Comparison of ENCODE assay signal across 8 cellular contexts in the genomic region with DNA sequence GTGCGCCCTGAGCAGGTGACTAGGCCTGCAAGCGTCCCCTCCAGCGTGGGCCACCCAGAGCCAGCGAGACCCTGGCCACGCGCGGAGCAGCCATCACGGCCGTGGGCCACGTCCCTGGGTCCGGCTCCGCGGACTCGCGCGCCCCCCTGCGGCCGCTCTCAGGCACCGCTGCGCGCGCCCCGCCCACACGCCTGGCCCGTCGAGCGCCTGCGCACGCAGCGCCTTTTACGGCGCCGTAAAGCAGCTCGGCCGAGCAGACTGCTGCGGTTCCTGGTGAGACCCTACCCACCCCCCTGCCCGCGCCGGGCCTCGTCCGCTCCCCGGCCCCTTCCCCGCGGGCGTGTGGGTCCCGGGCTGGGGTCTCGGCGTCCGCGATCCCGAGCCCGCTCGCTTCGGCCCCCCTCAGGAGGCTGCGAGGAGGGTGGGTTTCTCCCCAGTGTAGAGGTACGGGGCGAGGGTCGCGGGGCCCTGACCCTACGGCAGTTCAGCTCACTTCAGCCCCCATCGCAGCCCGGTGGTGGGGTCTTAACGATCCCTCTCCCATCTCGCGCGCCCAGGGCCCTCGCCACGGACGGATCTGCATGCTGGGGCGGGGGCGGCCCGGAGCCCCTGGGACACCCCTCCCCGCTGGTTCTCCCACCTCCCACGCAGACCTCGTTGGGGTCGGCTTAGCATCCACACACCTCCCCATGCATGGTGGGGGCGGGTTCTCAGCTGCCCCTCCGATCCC. TPM values are rescaled to one million over a fixed set of nuclear protein-coding genes. Genes with fewer than 3 reads are reported as not detected.
DNase-seq lines count a peak whose midpoint lies in the region; ATAC-seq and TF ChIP-seq lines count a peak whose summit lies in the region.

Gene TRAPPC5, plus strand, starts transcription at position 228 of the 730 bp plus-strand sequence. CDS start 1,421 bp downstream, outside the sequence.

- peaks cover 12% of the 10 kb centered on the region for H3K36me3 ChIP-seq in HUES48 (ENCODE audit: control insufficient read depth, insufficient read depth, low read length)
- H3K36me3 ChIP-seq in PC-3 (ENCODE audit: low read depth, low read length): 0 out of 2 replicates have a peak, but pooled peaks cover 10% of the 10 kb centered on the region

- intact Hi-C loops in PC-3 (cut with micrococcal nuclease): loop anchor here (1.0 kb wide), 2 partner anchors 28 to 119 kb away; no protein-coding TSS in a partner anchor

- H3K9ac ChIP-seq in HUES48 (ENCODE audit: low read depth, low read length) (no peak within 1 kb of the TSS), PC-3 (ENCODE audit: low read length) (peak within 1 kb of the TSS; percentile 98)

- POLR2A ChIA-PET in PC-3 (lab: Charles Lee; ENCODE audit: unreplicated experiment): interaction anchor here (0.6 kb wide), 2 partner anchors 122 to 226 kb away, joined by 11 to 15 read pairs; no protein-coding TSS in a partner anchor

- BruUV-seq in PC-3 (replicated peaks; lab: Mats Ljungman, UMichigan): no TSS peak

- H2AFZ ChIP-seq in PC-3 (ENCODE audit: low read length): peak within 1 kb of the TSS; percentile 88

- H3K4me3 ChIP-seq in AG09309 (ENCODE audit: control insufficient read depth, low read depth, low read length): peak within 1 kb of the TSS; percentile 96
- peak within 1 kb of the TSS; percentile 75 for H3K4me3 ChIP-seq in HUES48 (ENCODE audit: low read depth, low read length)
- H3K4me3 ChIP-seq in PC-3 (ENCODE audit: low read length): peak within 1 kb of the TSS; percentile 97
- H3K4me3 ChIP-seq in epithelial cell of proximal tubule (ENCODE audit: low read depth, low read length): peak within 1 kb of the TSS; percentile 100

- peaks cover 12% of the 10 kb centered on the region for H3K27me3 ChIP-seq in HUES48 (ENCODE audit: control insufficient read depth, insufficient read depth, low read length)
- H3K27me3 ChIP-seq in PC-3 (ENCODE audit: low read length): no peaks in the 10 kb centered on the region

- H3K79me2 ChIP-seq in PC-3 (ENCODE audit: low read length): peaks cover 20% of the 10 kb centered on the region

- H3K4me1 ChIP-seq in HUES48 (ENCODE audit: control insufficient read depth, insufficient read depth, low read length) (peaks cover 4% of the 10 kb centered on the region; the same call in 1 of the 2 replicates), PC-3 (ENCODE audit: insufficient read depth, low read length) (peaks cover 25% of the 10 kb centered on the region; the same call in 1 of the 2 replicates)

- no peaks in the 10 kb centered on the region for H3K9me2 ChIP-seq in PC-3 (replicated peaks; ENCODE audit: low read length)

- H4K20me1 ChIP-seq in PC-3 (ENCODE audit: low read length): no peaks in the 10 kb centered on the region

- DNase-seq in AG09309 (ENCODE audit: low read depth) (peak; percentile 10), PC-3 (peak; percentile 93), epithelial cell of proximal tubule (ENCODE audit: low read depth) (no peak), mucosa of gallbladder (ENCODE audit: low spot score) (peak; percentile 91)
- DNase-seq in activated T-cell treated with anti-CD3 and anti-CD28 coated beads, Interleukin-2, amount 50 U/mL, for 1 hour: peak; percentile 92
- DNase-seq in stimulated activated CD8-positive, alpha-beta memory T cell treated with anti-CD3 and anti-CD28 coated beads, Interleukin-4, amount 100 ng/mL, for 1 hour (ENCODE audit: low read depth in 2 of 2, low spot score in 1 of 2): peak; percentile 56 to 71

- no peaks in the 10 kb centered on the region for H3F3A ChIP-seq in PC-3 (ENCODE audit: low read length, unreplicated experiment)

- H3K9me3 ChIP-seq in HUES48 (ENCODE audit: control insufficient read depth, insufficient read depth, low read length): no peaks in the 10 kb centered on the region
- no peaks in the 10 kb centered on the region for H3K9me3 ChIP-seq in PC-3 (ENCODE audit: low read length)

- H3K4me2 ChIP-seq in PC-3 (ENCODE audit: low read length): peak within 1 kb of the TSS; percentile 98

- peak within 1 kb of the TSS; percentile 50 for H3K27ac ChIP-seq in HUES48 (ENCODE audit: low read depth, low read length)
- H3K27ac ChIP-seq in PC-3 (ENCODE audit: low read length): peak within 1 kb of the TSS; percentile 23; the same call in 1 of the 2 replicates

- peak; percentile 77 for ATAC-seq in GM18909 (IDR thresholded peaks at IDR 0.05; ENCODE audit: poor library complexity, unreplicated experiment)
- peak; percentile 81 for ATAC-seq in PC-3

- TF ChIP-seq CTCF in AG09309 (IDR thresholded peaks at IDR 0.05; ENCODE audit: control insufficient read depth, insufficient read depth, low read depth, low read length, missing control alignments) (peak; percentile 38), PC-3 (conservative IDR thresholded peaks at IDR 0.05; ENCODE audit: low read depth, low read length) (peak; percentile 95), epithelial cell of proximal tubule (conservative IDR thresholded peaks at IDR 0.05; ENCODE audit: low read depth, low read length) (peak; percentile 71)

- CTCF ChIA-PET in PC-3 (lab: Charles Lee): interaction anchor here (0.5 to 2.2 kb wide), 22 partner anchors 11 to 372 kb away, joined by 3 to 48 read pairs (median 4); partner anchors contain the start of genes CCL25, PET100, RETN and XAB2

RNA-seq across cellular contexts. Expression of gene TRAPPC5, which starts in this region (rescaled TPM):
- total RNA-seq in PC-3 (2014; rRNA removed) (317 and 376 TPM in 2 replicates), epithelial cell of proximal tubule (110 and 158 TPM in 2 replicates), mucosa of gallbladder (115 TPM)

Comparison
In these comparisons a context has a peak if more than half of its experiments do, and no peak if none do; other contexts are left out.
1. CTCF ChIP-seq: peak in every context shown above with its lines; median percentile 95 in PC-3; 71 in epithelial cell of proximal tubule; 38 in AG09309.